Comparison of ENCODE assay signal across 8 cellular contexts in genomic region chr1:231357831-231358354, GRCh38. TPM values are rescaled to one million over a fixed set of nuclear protein-coding genes. Genes with fewer than 3 reads are reported as not detected.
A peak's percentile ranks its signal among the peaks of the same experiment; 100 is the strongest.
DNase-seq lines count a peak whose midpoint lies in the region; ATAC-seq and TF ChIP-seq lines count a peak whose summit lies in the region.

No MANE protein-coding gene starts in this region.

- H3K27ac Mint-ChIP-seq in WTC11, result no peak overlapping the region
- no peak overlapping the region for H3K27ac Mint-ChIP-seq in nephron progenitor cell

- peaks cover 3% of the 10 kb centered on the region for H3K36me3 Mint-ChIP-seq in WTC11
- H3K36me3 Mint-ChIP-seq in nephron progenitor cell (ENCODE audit: low read depth), result peaks cover 26% of the 10 kb centered on the region

- POLR2A ChIA-PET in WTC11 (lab: Charles Lee), result interaction anchor here (0.6 kb wide), 1 partner anchor 119 kb away, joined by 3 read pairs; no protein-coding TSS in a partner anchor

- DNase-seq in DMS53 (lab: John Stamatoyannopoulos, UW), result peak; percentile 75
- DNase-seq in NCI-H2227 treated with DMSO at 0.1 percent for 48 hours (lab: John Stamatoyannopoulos, UW), result peak; percentile 72
- DNase-seq in WTC11 (ENCODE audit: low spot score), result no peak
- peak; percentile 88 for DNase-seq in fibroblast of mammary gland (ENCODE audit: low read depth)
- no peak for DNase-seq in nephron progenitor cell
- no peak for DNase-seq in NK-92 treated with Interleukin-12 subunit alpha and Interleukin-12 subunit beta, amount 100 ng/mL, for 24 hours (lab: John Stamatoyannopoulos, UW)

- H3K4me3 ChIP-seq in fibroblast of mammary gland (ENCODE audit: control insufficient read depth, low read depth, low read length), result no peak overlapping the region

- H3K4me3 Mint-ChIP-seq in WTC11, result no peak overlapping the region
- H3K4me3 Mint-ChIP-seq in nephron progenitor cell, result no peak overlapping the region

- peak; percentile 94 for ATAC-seq in GM19351 (IDR thresholded peaks at IDR 0.05; ENCODE audit: unreplicated experiment)
- ATAC-seq in HG03354 (IDR thresholded peaks at IDR 0.05; ENCODE audit: poor library complexity, severe bottlenecking, unreplicated experiment), result peak; percentile 79
- peak; percentile 79 for ATAC-seq in WTC11

- H3K27me3 Mint-ChIP-seq in WTC11 (ENCODE audit: low read depth) (no peaks in the 10 kb centered on the region), nephron progenitor cell (ENCODE audit: low read depth, poor library complexity) (no peaks in the 10 kb centered on the region)

- CTCF ChIA-PET in WTC11 (lab: Charles Lee), result interaction anchor here (1.0 to 1.2 kb wide), 2 partner anchors 17 to 238 kb away, joined by 3 read pairs; no protein-coding TSS in a partner anchor

- TF ChIP-seq CTCF in WTC11 (IDR thresholded peaks at IDR 0.05) (peak; percentile 45), fibroblast of mammary gland (conservative IDR thresholded peaks at IDR 0.05; ENCODE audit: control insufficient read depth, insufficient read depth, low read depth, low read length) (peak; percentile 85), nephron progenitor cell (IDR thresholded peaks at IDR 0.05) (peak; percentile 80)

- no peaks in the 10 kb centered on the region for H3K9me3 Mint-ChIP-seq in WTC11
- H3K9me3 Mint-ChIP-seq in nephron progenitor cell, result no peaks in the 10 kb centered on the region

- H3K4me1 Mint-ChIP-seq in WTC11, result no peaks in the 10 kb centered on the region
- H3K4me1 Mint-ChIP-seq in nephron progenitor cell, result no peaks in the 10 kb centered on the region

TF ChIP-seq in WTC11, 78 proteins besides CTCF, POLR2A, EP300 and RAD21:
- TF ChIP-seq, protein P1, sequence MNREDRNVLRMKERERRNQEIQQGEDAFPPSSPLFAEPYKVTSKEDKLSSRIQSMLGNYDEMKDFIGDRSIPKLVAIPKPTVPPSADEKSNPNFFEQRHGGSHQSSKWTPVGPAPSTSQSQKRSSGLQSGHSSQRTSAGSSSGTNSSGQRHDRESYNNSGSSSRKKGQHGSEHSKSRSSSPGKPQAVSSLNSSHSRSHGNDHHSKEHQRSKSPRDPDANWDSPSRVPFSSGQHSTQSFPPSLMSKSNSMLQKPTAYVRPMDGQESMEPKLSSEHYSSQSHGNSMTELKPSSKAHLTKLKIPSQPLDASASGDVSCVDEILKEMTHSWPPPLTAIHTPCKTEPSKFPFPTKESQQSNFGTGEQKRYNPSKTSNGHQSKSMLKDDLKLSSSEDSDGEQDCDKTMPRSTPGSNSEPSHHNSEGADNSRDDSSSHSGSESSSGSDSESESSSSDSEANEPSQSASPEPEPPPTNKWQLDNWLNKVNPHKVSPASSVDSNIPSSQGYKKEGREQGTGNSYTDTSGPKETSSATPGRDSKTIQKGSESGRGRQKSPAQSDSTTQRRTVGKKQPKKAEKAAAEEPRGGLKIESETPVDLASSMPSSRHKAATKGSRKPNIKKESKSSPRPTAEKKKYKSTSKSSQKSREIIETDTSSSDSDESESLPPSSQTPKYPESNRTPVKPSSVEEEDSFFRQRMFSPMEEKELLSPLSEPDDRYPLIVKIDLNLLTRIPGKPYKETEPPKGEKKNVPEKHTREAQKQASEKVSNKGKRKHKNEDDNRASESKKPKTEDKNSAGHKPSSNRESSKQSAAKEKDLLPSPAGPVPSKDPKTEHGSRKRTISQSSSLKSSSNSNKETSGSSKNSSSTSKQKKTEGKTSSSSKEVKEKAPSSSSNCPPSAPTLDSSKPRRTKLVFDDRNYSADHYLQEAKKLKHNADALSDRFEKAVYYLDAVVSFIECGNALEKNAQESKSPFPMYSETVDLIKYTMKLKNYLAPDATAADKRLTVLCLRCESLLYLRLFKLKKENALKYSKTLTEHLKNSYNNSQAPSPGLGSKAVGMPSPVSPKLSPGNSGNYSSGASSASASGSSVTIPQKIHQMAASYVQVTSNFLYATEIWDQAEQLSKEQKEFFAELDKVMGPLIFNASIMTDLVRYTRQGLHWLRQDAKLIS (CRISPR knock-in tag; IDR thresholded peaks at IDR 0.05; ENCODE audit: borderline replicate concordance), result no peak
- no peak for TF ChIP-seq HMGA2 (CRISPR knock-in tag; IDR thresholded peaks at IDR 0.05)
- TF ChIP-seq ARID4B (CRISPR knock-in tag; IDR thresholded peaks at IDR 0.05; ENCODE audit: borderline replicate concordance), result no peak
- TF ChIP-seq, protein P2, sequence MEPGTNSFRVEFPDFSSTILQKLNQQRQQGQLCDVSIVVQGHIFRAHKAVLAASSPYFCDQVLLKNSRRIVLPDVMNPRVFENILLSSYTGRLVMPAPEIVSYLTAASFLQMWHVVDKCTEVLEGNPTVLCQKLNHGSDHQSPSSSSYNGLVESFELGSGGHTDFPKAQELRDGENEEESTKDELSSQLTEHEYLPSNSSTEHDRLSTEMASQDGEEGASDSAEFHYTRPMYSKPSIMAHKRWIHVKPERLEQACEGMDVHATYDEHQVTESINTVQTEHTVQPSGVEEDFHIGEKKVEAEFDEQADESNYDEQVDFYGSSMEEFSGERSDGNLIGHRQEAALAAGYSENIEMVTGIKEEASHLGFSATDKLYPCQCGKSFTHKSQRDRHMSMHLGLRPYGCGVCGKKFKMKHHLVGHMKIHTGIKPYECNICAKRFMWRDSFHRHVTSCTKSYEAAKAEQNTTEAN (CRISPR knock-in tag; IDR thresholded peaks at IDR 0.05), result no peak
- no peak for TF ChIP-seq ZNF138 (CRISPR knock-in tag; conservative IDR thresholded peaks at IDR 0.05)
- no peak for TF ChIP-seq OVOL2 (CRISPR knock-in tag; IDR thresholded peaks at IDR 0.05; ENCODE audit: borderline replicate concordance)
- no peak for TF ChIP-seq PRRX2 (CRISPR knock-in tag; IDR thresholded peaks at IDR 0.05)

RNA-seq across cellular contexts. Expression of gene SPRTN, which starts 19.8 kb away (rescaled TPM):
- total RNA-seq in WTC11 (2021), result 12.6 to 14.6 TPM (median 12.7 TPM) in 3 replicates

RNA-seq across cellular contexts. Expression of gene EXOC8, which starts 20.2 kb away (rescaled TPM):
- total RNA-seq in WTC11 (2021), result 9.1 to 11.3 TPM (median 10.2 TPM) in 3 replicates

Comparison
In these comparisons a context has a peak if more than half of its experiments do, and no peak if none do; other contexts are left out.
1. DNase-seq: peak in DMS53 (single experiment), NCI-H2227 treated with DMSO at 0.1 percent for 48 hours (single experiment) and fibroblast of mammary gland (single experiment); none in WTC11 (single experiment), nephron progenitor cell (single experiment) and NK-92 treated with Interleukin-12 subunit alpha and Interleukin-12 subunit beta, amount 100 ng/mL, for 24 hours (single experiment).
2. Peak in every context shown above with its lines, with median percentiles within 50 percentile points of each other: ATAC-seq and CTCF ChIP-seq.